13 cellular contexts compared by ENCODE assay signal in the genomic region with DNA sequence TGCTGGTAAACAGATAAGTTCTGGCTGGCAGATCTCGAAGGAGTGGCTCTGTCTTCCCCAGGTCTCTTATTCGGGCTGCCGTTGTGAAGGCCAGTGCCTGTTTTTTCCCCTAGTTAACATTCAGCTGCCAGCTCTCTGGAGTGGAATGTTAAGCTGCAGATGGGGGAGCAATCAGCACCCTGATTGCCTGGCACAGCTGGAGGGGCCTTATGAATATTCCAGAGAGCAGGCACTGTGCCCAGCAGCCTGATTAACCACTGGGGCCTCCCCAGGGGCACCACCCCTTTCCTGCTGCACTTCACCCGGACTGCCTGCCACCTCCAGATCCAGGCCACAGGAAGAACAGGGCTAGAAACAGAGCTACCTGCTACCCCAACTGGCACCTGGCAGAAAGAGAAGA.
DNase-seq lines count a peak whose midpoint lies in the region; ATAC-seq, FAIRE-seq and TF ChIP-seq lines count a peak whose summit lies in the region.
"Had no signal": no experiment of that assay in that cellular context is flagged by ENCODE, and none has a peak within 500 bp of the region (broad histone marks: within the 10 kb centered on the region; RNA-seq: fewer than 3 reads in every experiment).

No MANE protein-coding gene starts in this region.

- no peaks in the 10 kb centered on the region for H3K27me3 Mint-ChIP-seq in activated T-cell treated with anti-CD3 and anti-CD28 coated beads, Interleukin-2, amount 50 U/mL, for 24 hours
- no peaks in the 10 kb centered on the region for H3K27me3 Mint-ChIP-seq in CD4-positive, alpha-beta T cell
- H3K27me3 Mint-ChIP-seq in activated CD4-positive, alpha-beta T cell treated with anti-CD3 and anti-CD28 coated beads, Interleukin-2, amount 10 ng/mL, durations not matched to agents 24 days and 14 days, result no peaks in the 10 kb centered on the region

- no peaks in the 10 kb centered on the region for H3K9me3 Mint-ChIP-seq in activated T-cell treated with anti-CD3 and anti-CD28 coated beads, Interleukin-2, amount 50 U/mL, for 24 hours
- no peaks in the 10 kb centered on the region for H3K9me3 Mint-ChIP-seq in CD4-positive, alpha-beta T cell
- H3K9me3 Mint-ChIP-seq in activated CD4-positive, alpha-beta T cell treated with anti-CD3 and anti-CD28 coated beads, Interleukin-2, amount 10 ng/mL, durations not matched to agents 24 days and 14 days, result no peaks in the 10 kb centered on the region
- H3K9me3 Mint-ChIP-seq: activated naive CD4-positive, alpha-beta T cell treated with anti-CD3 and anti-CD28 coated beads for 36 hours; naive thymus-derived CD8-positive, alpha-beta T cell had no signal

- H3K36me3 ChIP-seq in keratinocyte (ENCODE audit: control insufficient read depth in 2 of 2, extremely low read depth in 1 of 2, insufficient read depth in 2 of 2, low read length in 2 of 2), result no peaks in the 10 kb centered on the region
- no peaks in the 10 kb centered on the region for H3K36me3 ChIP-seq in thyroid gland

- H3K9me3 ChIP-seq in keratinocyte (ENCODE audit: control insufficient read depth, low read depth, low read length) (no peaks in the 10 kb centered on the region), thyroid gland (no peaks in the 10 kb centered on the region)
- no peaks in the 10 kb centered on the region for H3K9me3 ChIP-seq in CD4-positive, alpha-beta T cell (ENCODE audit: control insufficient read depth, low read length)

- TF ChIP-seq POLR2A in thyroid gland (IDR thresholded peaks at IDR 0.05), result no peak

- ATAC-seq in CD4-positive, alpha-beta T cell (ENCODE audit: poor library complexity), result no peak
- ATAC-seq: naive thymus-derived CD8-positive, alpha-beta T cell had no signal

- peaks cover 8% of the 10 kb centered on the region for H3K4me1 ChIP-seq in keratinocyte (ENCODE audit: control insufficient read depth, extremely low read depth, insufficient read depth, low read length)
- H3K4me1 ChIP-seq in thyroid gland, result peaks cover 5 to 13% of the 10 kb centered on the region in 2 donors

- H2AFZ ChIP-seq in keratinocyte (ENCODE audit: control insufficient read depth, low read length), result peak overlapping the region; percentile 25

- H3K9ac ChIP-seq in keratinocyte (ENCODE audit: control insufficient read depth, extremely low read depth, insufficient read depth, low read length), result no peak overlapping the region

- no peak for FAIRE-seq in keratinocyte (lab: Jason Lieb, UNC)

- H3K27me3 ChIP-seq in keratinocyte (ENCODE audit: control insufficient read depth, extremely low read depth, insufficient read depth, low read length) (no peaks in the 10 kb centered on the region), thyroid gland (no peaks in the 10 kb centered on the region)
- H3K27me3 ChIP-seq in CD4-positive, alpha-beta T cell (ENCODE audit: control insufficient read depth, insufficient read depth, low read length), result no peaks in the 10 kb centered on the region

- H3K36me3 Mint-ChIP-seq in activated T-cell treated with anti-CD3 and anti-CD28 coated beads, Interleukin-2, amount 50 U/mL, for 24 hours (ENCODE audit: low read depth), result no peaks in the 10 kb centered on the region
- no peaks in the 10 kb centered on the region for H3K36me3 Mint-ChIP-seq in CD4-positive, alpha-beta T cell (ENCODE audit: low read depth)
- H3K36me3 Mint-ChIP-seq in activated CD4-positive, alpha-beta T cell treated with anti-CD3 and anti-CD28 coated beads, Interleukin-2, amount 10 ng/mL, durations not matched to agents 24 days and 14 days (ENCODE audit: low read depth), result no peaks in the 10 kb centered on the region
- H3K36me3 Mint-ChIP-seq: naive thymus-derived CD8-positive, alpha-beta T cell had no signal

- dilution Hi-C loops in keratinocyte (cut with MboI; ENCODE audit: extremely low pct_ligation_motif_present, low sequenced_read_pairs), result no loop called here

- no peaks in the 10 kb centered on the region for H3K79me2 ChIP-seq in keratinocyte (ENCODE audit: control insufficient read depth, insufficient read depth, low read length)

- DNase-seq in activated T-cell treated with anti-CD3 and anti-CD28 coated beads, Interleukin-2, amount 50 U/mL, for 24 hours, result peak; percentile 13
- DNase-seq in activated T-cell treated with anti-CD3 and anti-CD28 coated beads, Interleukin-2, amount 50 U/mL, for 1 hour, result no peak
- no peak for DNase-seq in keratinocyte (ENCODE audit: low read depth, low spot score)
- peak; percentile 78 to 79 for DNase-seq in thyroid gland
- no peak for DNase-seq in epidermal melanocyte (ENCODE audit: insufficient read length, low spot score)
- no peak for DNase-seq in CD4-positive, alpha-beta T cell
- DNase-seq in activated CD4-positive, alpha-beta T cell treated with anti-CD3 and anti-CD28 coated beads, Interleukin-2, amount 10 ng/mL, durations not matched to agents 24 days and 14 days, result no peak
- DNase-seq: activated naive CD4-positive, alpha-beta T cell treated with anti-CD3 and anti-CD28 coated beads for 36 hours; naive thymus-derived CD8-positive, alpha-beta T cell; NCI-H187 treated with DMSO at 0.1 percent for 48 hours; SIG-M5; stimulated activated CD4-positive, alpha-beta T cell treated with anti-CD3 and anti-CD28 coated beads, Interleukin-4, amount 100 ng/mL, for 4 hours had no signal

- CTCF ChIA-PET in CD4-positive, alpha-beta T cell (lab: Charles Lee), result no interaction called here

- TF ChIP-seq CTCF in keratinocyte (optimal IDR thresholded peaks at IDR 0.05 in 1 of 3, IDR thresholded peaks at IDR 0.05 in 1 of 3, conservative IDR thresholded peaks at IDR 0.05 in 1 of 3; ENCODE audit: extremely low read depth in 1 of 3, insufficient read depth in 2 of 3, low read length in 3 of 3) (no peak), thyroid gland (IDR thresholded peaks at IDR 0.05) (no peak)
- no peak for TF ChIP-seq CTCF in CD4-positive, alpha-beta T cell (IDR thresholded peaks at IDR 0.05)

- no peak overlapping the region for H3K4me3 Mint-ChIP-seq in activated T-cell treated with anti-CD3 and anti-CD28 coated beads, Interleukin-2, amount 50 U/mL, for 24 hours
- H3K4me3 Mint-ChIP-seq in CD4-positive, alpha-beta T cell, result no peak overlapping the region
- no peak overlapping the region for H3K4me3 Mint-ChIP-seq in activated CD4-positive, alpha-beta T cell treated with anti-CD3 and anti-CD28 coated beads, Interleukin-2, amount 10 ng/mL, durations not matched to agents 24 days and 14 days
- H3K4me3 Mint-ChIP-seq: activated naive CD4-positive, alpha-beta T cell treated with anti-CD3 and anti-CD28 coated beads for 36 hours; naive thymus-derived CD8-positive, alpha-beta T cell had no signal

- H3K9me1 ChIP-seq in keratinocyte (ENCODE audit: control insufficient read depth, extremely low read depth, insufficient read depth, low read length), result no peaks in the 10 kb centered on the region

- no peak overlapping the region for H3K27ac Mint-ChIP-seq in activated T-cell treated with anti-CD3 and anti-CD28 coated beads, Interleukin-2, amount 50 U/mL, for 24 hours
- no peak overlapping the region for H3K27ac Mint-ChIP-seq in CD4-positive, alpha-beta T cell
- H3K27ac Mint-ChIP-seq in activated CD4-positive, alpha-beta T cell treated with anti-CD3 and anti-CD28 coated beads, Interleukin-2, amount 10 ng/mL, durations not matched to agents 24 days and 14 days, result no peak overlapping the region
- H3K27ac Mint-ChIP-seq: activated naive CD4-positive, alpha-beta T cell treated with anti-CD3 and anti-CD28 coated beads for 36 hours; naive thymus-derived CD8-positive, alpha-beta T cell had no signal

- 19 to 30% methylated on average over 4 of the region's 4 CpGs for WGBS in thyroid gland, 2 donors

- H3K4me3 ChIP-seq in keratinocyte (ENCODE audit: control insufficient read depth in 2 of 3, extremely low read depth in 1 of 3, insufficient read depth in 2 of 3, low read depth in 1 of 3, low read length in 3 of 3), result no peak overlapping the region
- no peak overlapping the region for H3K4me3 ChIP-seq in thyroid gland (replicated peaks in 1 of 3)

- peaks cover 3% of the 10 kb centered on the region for H4K20me1 ChIP-seq in keratinocyte (ENCODE audit: control insufficient read depth, extremely low read depth, insufficient read depth, low read length)

- H3K4me1 Mint-ChIP-seq in activated T-cell treated with anti-CD3 and anti-CD28 coated beads, Interleukin-2, amount 50 U/mL, for 24 hours (ENCODE audit: low read depth), result no peaks in the 10 kb centered on the region
- no peaks in the 10 kb centered on the region for H3K4me1 Mint-ChIP-seq in CD4-positive, alpha-beta T cell (ENCODE audit: low read depth)
- no peaks in the 10 kb centered on the region for H3K4me1 Mint-ChIP-seq in activated CD4-positive, alpha-beta T cell treated with anti-CD3 and anti-CD28 coated beads, Interleukin-2, amount 10 ng/mL, durations not matched to agents 24 days and 14 days
- H3K4me1 Mint-ChIP-seq: naive thymus-derived CD8-positive, alpha-beta T cell had no signal

- H3K4me2 ChIP-seq in keratinocyte (ENCODE audit: control insufficient read depth, extremely low read depth, insufficient read depth, low read depth, low read length), result no peak overlapping the region

- intact Hi-C loops in thyroid gland (cut with DNase I), result loop anchor here (5.0 kb wide), 1 partner anchor 95 kb away; no protein-coding TSS in a partner anchor
- intact Hi-C loops in CD4-positive, alpha-beta T cell (cut with DNase I, micrococcal nuclease), result no loop called here
- intact Hi-C loops in activated CD4-positive, alpha-beta T cell treated with anti-CD3 and anti-CD28 coated beads, Interleukin-2, amount 10 ng/mL, durations not matched to agents 24 days and 14 days (cut with micrococcal nuclease), result no loop called here

- POLR2A ChIA-PET in CD4-positive, alpha-beta T cell (lab: Charles Lee), result no interaction called here

- peak overlapping the region; percentile 91 for H3K27ac ChIP-seq in angular gyrus (ENCODE audit: low read depth, low read length)
- no peak overlapping the region for H3K27ac ChIP-seq in keratinocyte (ENCODE audit: control insufficient read depth, insufficient read depth, low read length)
- no peak overlapping the region for H3K27ac ChIP-seq in thyroid gland
- no peak overlapping the region for H3K27ac ChIP-seq in CD4-positive, alpha-beta T cell (ENCODE audit: low read depth, low read length)

Comparison
In these comparisons a context has a peak if more than half of its experiments do, and no peak if none do; other contexts are left out.
1. DNase-seq: peak in activated T-cell treated with anti-CD3 and anti-CD28 coated beads, Interleukin-2, amount 50 U/mL, for 24 hours (single experiment) and thyroid gland (2 of 2); none in activated T-cell treated with anti-CD3 and anti-CD28 coated beads, Interleukin-2, amount 50 U/mL, for 1 hour (single experiment), keratinocyte (single experiment), epidermal melanocyte (single experiment), CD4-positive, alpha-beta T cell (0 of 10) and activated CD4-positive, alpha-beta T cell treated with anti-CD3 and anti-CD28 coated beads, Interleukin-2, amount 10 ng/mL, durations not matched to agents 24 days and 14 days (single experiment).